Comparison of ENCODE assay signal across 1 cellular context in genomic region chr11:64916848-64917662, GRCh38.
TF ChIP-seq lines count a peak whose summit lies in the region.

TSS of gene ATG2A (minus strand) at chr11:64917209. CDS start at chr11:64917135, 74 bp downstream.

TF ChIP-seq in HepG2, 621 proteins besides CTCF, POLR2A, EP300 and RAD21 (continued from another document and continues in another):
- TF ChIP-seq DNMT1 (CRISPR knock-in tag; IDR thresholded peaks at IDR 0.05) (0 out of 2 replicates have a peak, but pooled peaks have one; percentile 75), ZBTB42 (CRISPR knock-in tag; IDR thresholded peaks at IDR 0.05) (no peak; the same call in 1 of the 2 replicates), HNRNPH1 (optimal IDR thresholded peaks at IDR 0.05; ENCODE audit: low read depth, low read length) (no peak), ZNF557 (CRISPR knock-in tag; IDR thresholded peaks at IDR 0.05) (no peak), ZNF224 (CRISPR knock-in tag; IDR thresholded peaks at IDR 0.05) (0 out of 2 replicates have a peak, but pooled peaks have one; percentile 42), SCMH1 (CRISPR knock-in tag; IDR thresholded peaks at IDR 0.05; ENCODE audit: borderline replicate concordance) (no peak), CAMTA2 (CRISPR knock-in tag; IDR thresholded peaks at IDR 0.05; ENCODE audit: borderline replicate concordance) (no peak), GZF1 (CRISPR knock-in tag; IDR thresholded peaks at IDR 0.05) (0 out of 2 replicates have a peak, but pooled peaks have one; percentile 39), ZNF770 (CRISPR knock-in tag; IDR thresholded peaks at IDR 0.05) (peak; percentile 53; the same call in 1 of the 2 replicates), MYPOP (CRISPR knock-in tag; IDR thresholded peaks at IDR 0.05) (no peak; the same call in 1 of the 2 replicates), ZNF780A (CRISPR knock-in tag; IDR thresholded peaks at IDR 0.05) (no peak), ZNF569 (CRISPR knock-in tag; IDR thresholded peaks at IDR 0.05; ENCODE audit: borderline replicate concordance) (no peak), KDM4B (CRISPR knock-in tag; IDR thresholded peaks at IDR 0.05) (peak; percentile 34; the same call in 1 of the 2 replicates), RAD51 (IDR thresholded peaks at IDR 0.05; ENCODE audit: borderline replicate concordance) (no peak), KAT7 (CRISPR knock-in tag; IDR thresholded peaks at IDR 0.05; ENCODE audit: borderline replicate concordance) (peak; percentile 46; the same call in 1 of the 2 replicates), BHLHE40 (IDR thresholded peaks at IDR 0.05; ENCODE audit: low read length) (peak; percentile 50; the same call in 1 of the 2 replicates), TERF1 (CRISPR knock-in tag; IDR thresholded peaks at IDR 0.05) (no peak), KDM6A (CRISPR knock-in tag; IDR thresholded peaks at IDR 0.05; ENCODE audit: low read depth) (0 out of 2 replicates have a peak, but pooled peaks have one; percentile 16), ZFP41 (CRISPR knock-in tag; IDR thresholded peaks at IDR 0.05; ENCODE audit: borderline replicate concordance) (no peak), SALL2 (CRISPR knock-in tag; IDR thresholded peaks at IDR 0.05) (no peak; the same call in 1 of the 2 replicates), MEIS2 (CRISPR knock-in tag; IDR thresholded peaks at IDR 0.05) (no peak), NFRKB (IDR thresholded peaks at IDR 0.05) (no peak), ZNF737 (CRISPR knock-in tag; IDR thresholded peaks at IDR 0.05; ENCODE audit: borderline replicate concordance) (no peak), NR1H2 (CRISPR knock-in tag; IDR thresholded peaks at IDR 0.05; ENCODE audit: borderline replicate concordance, low read depth) (no peak), CREB3 (CRISPR knock-in tag; IDR thresholded peaks at IDR 0.05) (no peak), ZNF143 (CRISPR knock-in tag; IDR thresholded peaks at IDR 0.05) (peak; percentile 44; the same call in 1 of the 2 replicates), ZNF501 (CRISPR knock-in tag; IDR thresholded peaks at IDR 0.05) (peak; percentile 66; the same call in 1 of the 2 replicates), SRSF4 (IDR thresholded peaks at IDR 0.05; ENCODE audit: low read depth, low read length, poor library complexity, severe bottlenecking) (no peak), FOSL1 (CRISPR knock-in tag; IDR thresholded peaks at IDR 0.05; ENCODE audit: borderline replicate concordance) (no peak), MXD4 (CRISPR knock-in tag; IDR thresholded peaks at IDR 0.05) (peak; percentile 76; the same call in 1 of the 2 replicates), ZSCAN12 (CRISPR knock-in tag; IDR thresholded peaks at IDR 0.05) (no peak), ZNF274 (CRISPR knock-in tag; IDR thresholded peaks at IDR 0.05) (peak; percentile 79; the same call in 1 of the 2 replicates), JUND (CRISPR knock-in tag; IDR thresholded peaks at IDR 0.05) (no peak), NR2F2 (IDR thresholded peaks at IDR 0.05; ENCODE audit: borderline replicate concordance, low read depth) (0 out of 2 replicates have a peak, but pooled peaks have one; percentile 56), HNF4G (IDR thresholded peaks at IDR 0.05; ENCODE audit: borderline replicate concordance, low read depth, low read length) (0 out of 2 replicates have a peak, but pooled peaks have one; percentile 8), HNF4G (CRISPR knock-in tag; IDR thresholded peaks at IDR 0.05; ENCODE audit: borderline replicate concordance, low read depth) (no peak), NFKB2 (CRISPR knock-in tag; IDR thresholded peaks at IDR 0.05; ENCODE audit: borderline replicate concordance) (peak; percentile 81; the same call in 1 of the 2 replicates), ZNF572 (CRISPR knock-in tag; IDR thresholded peaks at IDR 0.05) (no peak), ZBTB1 (CRISPR knock-in tag; IDR thresholded peaks at IDR 0.05; ENCODE audit: borderline replicate concordance) (no peak), MBD4 (IDR thresholded peaks at IDR 0.05; ENCODE audit: borderline replicate concordance, low read length) (no peak), ZNF598 (CRISPR knock-in tag; IDR thresholded peaks at IDR 0.05; ENCODE audit: borderline replicate concordance) (no peak), NCOA2 (CRISPR knock-in tag; IDR thresholded peaks at IDR 0.05) (no peak; the same call in 1 of the 2 replicates), POLR2G (IDR thresholded peaks at IDR 0.05; ENCODE audit: low read depth, low read length) (peak; percentile 88), ZNF792 (CRISPR knock-in tag; IDR thresholded peaks at IDR 0.05) (peak; percentile 70; the same call in 1 of the 2 replicates), CBFB (CRISPR knock-in tag; IDR thresholded peaks at IDR 0.05) (no peak), HNRNPLL (IDR thresholded peaks at IDR 0.05; ENCODE audit: low read depth, low read length, poor library complexity, severe bottlenecking) (peak; percentile 95), ZNF740 (CRISPR knock-in tag; IDR thresholded peaks at IDR 0.05) (no peak), TIGD3 (CRISPR knock-in tag; IDR thresholded peaks at IDR 0.05; ENCODE audit: borderline replicate concordance) (no peak), SNAPC2 (CRISPR knock-in tag; IDR thresholded peaks at IDR 0.05) (no peak), ATRX (CRISPR knock-in tag; IDR thresholded peaks at IDR 0.05; ENCODE audit: borderline replicate concordance) (no peak), ZNF691 (CRISPR knock-in tag; IDR thresholded peaks at IDR 0.05; ENCODE audit: borderline replicate concordance, low read depth) (peak; percentile 71; the same call in 1 of the 2 replicates), ZNF614 (CRISPR knock-in tag; IDR thresholded peaks at IDR 0.05; ENCODE audit: borderline replicate concordance) (no peak; the same call in 1 of the 2 replicates), MEF2D (CRISPR knock-in tag; IDR thresholded peaks at IDR 0.05) (no peak), GPN1 (CRISPR knock-in tag; IDR thresholded peaks at IDR 0.05; ENCODE audit: borderline replicate concordance) (no peak), ZNF639 (CRISPR knock-in tag; conservative IDR thresholded peaks at IDR 0.05) (no peak), IRF2 (CRISPR knock-in tag; IDR thresholded peaks at IDR 0.05) (no peak), ZHX1 (CRISPR knock-in tag; IDR thresholded peaks at IDR 0.05; ENCODE audit: low read depth) (no peak), SOX13 (IDR thresholded peaks at IDR 0.05) (no peak), SOX13 (CRISPR knock-in tag; conservative IDR thresholded peaks at IDR 0.05 in 1 of 2, IDR thresholded peaks at IDR 0.05 in 1 of 2) (no peak; a peak in 1 of 4 replicates), PATZ1 (CRISPR knock-in tag; IDR thresholded peaks at IDR 0.05) (peak; percentile 66; the same call in 1 of the 2 replicates), REL (CRISPR knock-in tag; conservative IDR thresholded peaks at IDR 0.05) (no peak)
